1 cellular context compared by ENCODE assay signal in the genomic region with DNA sequence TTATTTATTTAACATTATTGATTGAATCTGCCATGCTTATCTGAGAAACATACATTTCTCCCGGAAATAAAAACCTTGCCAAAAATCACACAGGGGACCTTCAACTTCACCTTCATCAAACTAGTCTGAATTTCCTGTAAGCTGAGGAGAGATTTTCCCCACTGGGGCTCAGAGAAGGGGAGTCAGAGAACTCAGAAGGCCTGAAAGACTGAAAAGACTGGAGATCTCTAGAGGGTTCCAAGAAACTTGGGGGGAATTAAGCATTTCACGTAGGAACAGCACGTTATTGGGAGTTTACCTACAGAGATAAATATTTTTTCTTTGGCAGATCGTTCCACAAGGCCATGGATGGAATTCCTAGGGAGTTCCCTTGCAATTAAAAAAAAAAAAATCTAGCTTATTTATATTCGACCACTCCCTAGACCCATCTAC.
TF ChIP-seq lines count a peak whose summit lies in the region.

No MANE protein-coding gene starts in this region.

TF ChIP-seq in K562, 482 proteins besides CTCF, POLR2A, EP300 and RAD21 (continued from another document):
- TF ChIP-seq, protein P1, sequence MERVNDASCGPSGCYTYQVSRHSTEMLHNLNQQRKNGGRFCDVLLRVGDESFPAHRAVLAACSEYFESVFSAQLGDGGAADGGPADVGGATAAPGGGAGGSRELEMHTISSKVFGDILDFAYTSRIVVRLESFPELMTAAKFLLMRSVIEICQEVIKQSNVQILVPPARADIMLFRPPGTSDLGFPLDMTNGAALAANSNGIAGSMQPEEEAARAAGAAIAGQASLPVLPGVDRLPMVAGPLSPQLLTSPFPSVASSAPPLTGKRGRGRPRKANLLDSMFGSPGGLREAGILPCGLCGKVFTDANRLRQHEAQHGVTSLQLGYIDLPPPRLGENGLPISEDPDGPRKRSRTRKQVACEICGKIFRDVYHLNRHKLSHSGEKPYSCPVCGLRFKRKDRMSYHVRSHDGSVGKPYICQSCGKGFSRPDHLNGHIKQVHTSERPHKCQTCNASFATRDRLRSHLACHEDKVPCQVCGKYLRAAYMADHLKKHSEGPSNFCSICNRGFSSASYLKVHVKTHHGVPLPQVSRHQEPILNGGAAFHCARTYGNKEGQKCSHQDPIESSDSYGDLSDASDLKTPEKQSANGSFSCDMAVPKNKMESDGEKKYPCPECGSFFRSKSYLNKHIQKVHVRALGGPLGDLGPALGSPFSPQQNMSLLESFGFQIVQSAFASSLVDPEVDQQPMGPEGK (CRISPR knock-in tag; IDR thresholded peaks at IDR 0.05; ENCODE audit: borderline replicate concordance) = no peak
- TF ChIP-seq HDAC1 (IDR thresholded peaks at IDR 0.05) = no peak
- no peak for TF ChIP-seq TAF9B (IDR thresholded peaks at IDR 0.05; ENCODE audit: partially characterized antibody)
- no peak for TF ChIP-seq IFI16 (CRISPR knock-in tag; IDR thresholded peaks at IDR 0.05)
- TF ChIP-seq ZNF395 (CRISPR knock-in tag; IDR thresholded peaks at IDR 0.05) = 0 out of 2 replicates have a peak, but pooled peaks have one; percentile 15
